Comparison of ENCODE assay signal across 1 cellular context in the genomic region with DNA sequence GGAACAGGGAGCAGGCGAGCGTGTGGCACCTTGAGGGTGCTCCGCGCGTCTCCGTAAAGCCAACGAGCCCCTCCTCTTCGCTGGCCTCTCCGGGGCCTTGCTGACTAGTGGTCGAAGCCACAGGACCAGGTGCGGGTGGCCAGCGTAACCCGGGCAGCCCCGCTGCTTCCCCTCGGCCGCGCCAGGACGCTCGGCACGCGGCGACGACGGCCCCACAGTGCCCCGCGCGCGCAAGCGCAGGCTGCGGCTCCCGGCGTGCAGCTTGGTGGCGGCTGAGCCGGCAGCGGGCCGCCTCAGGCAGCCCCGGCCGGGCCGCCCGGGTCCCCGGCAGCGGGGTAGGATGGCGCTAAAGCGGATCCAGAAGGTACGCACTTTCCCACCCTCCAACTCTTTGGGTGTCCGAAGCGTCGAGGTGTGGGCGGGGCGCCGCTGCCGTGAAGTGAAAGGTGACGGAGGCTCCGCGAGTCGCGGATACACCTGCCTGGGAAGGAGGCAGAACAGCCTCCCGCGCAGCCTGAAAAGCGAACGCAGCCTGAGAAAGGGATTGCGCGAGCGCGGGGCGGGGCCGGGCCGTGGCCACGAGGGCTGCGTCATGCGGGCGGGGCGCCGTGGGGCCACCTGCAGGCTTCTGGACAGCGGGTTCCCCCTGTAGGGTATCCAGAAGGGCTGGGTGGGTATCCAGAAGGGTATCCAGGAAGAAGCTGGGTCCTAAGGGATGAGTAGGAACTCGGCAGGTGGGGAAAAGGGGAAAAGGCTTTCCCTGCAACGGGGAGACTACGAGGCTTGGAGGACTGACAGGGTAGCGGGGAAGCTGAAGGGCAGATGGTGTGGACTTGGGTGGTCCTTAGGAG.
TF ChIP-seq lines count a peak whose summit lies in the region.

A gene (plus strand): TSS at position 244 of the 851 bp plus-strand sequence. CDS start 97 bp downstream, at position 341.

TF ChIP-seq in K562, 482 proteins besides CTCF, POLR2A, EP300 and RAD21 (continued from another document and continues in another):
- TF ChIP-seq, protein P1, sequence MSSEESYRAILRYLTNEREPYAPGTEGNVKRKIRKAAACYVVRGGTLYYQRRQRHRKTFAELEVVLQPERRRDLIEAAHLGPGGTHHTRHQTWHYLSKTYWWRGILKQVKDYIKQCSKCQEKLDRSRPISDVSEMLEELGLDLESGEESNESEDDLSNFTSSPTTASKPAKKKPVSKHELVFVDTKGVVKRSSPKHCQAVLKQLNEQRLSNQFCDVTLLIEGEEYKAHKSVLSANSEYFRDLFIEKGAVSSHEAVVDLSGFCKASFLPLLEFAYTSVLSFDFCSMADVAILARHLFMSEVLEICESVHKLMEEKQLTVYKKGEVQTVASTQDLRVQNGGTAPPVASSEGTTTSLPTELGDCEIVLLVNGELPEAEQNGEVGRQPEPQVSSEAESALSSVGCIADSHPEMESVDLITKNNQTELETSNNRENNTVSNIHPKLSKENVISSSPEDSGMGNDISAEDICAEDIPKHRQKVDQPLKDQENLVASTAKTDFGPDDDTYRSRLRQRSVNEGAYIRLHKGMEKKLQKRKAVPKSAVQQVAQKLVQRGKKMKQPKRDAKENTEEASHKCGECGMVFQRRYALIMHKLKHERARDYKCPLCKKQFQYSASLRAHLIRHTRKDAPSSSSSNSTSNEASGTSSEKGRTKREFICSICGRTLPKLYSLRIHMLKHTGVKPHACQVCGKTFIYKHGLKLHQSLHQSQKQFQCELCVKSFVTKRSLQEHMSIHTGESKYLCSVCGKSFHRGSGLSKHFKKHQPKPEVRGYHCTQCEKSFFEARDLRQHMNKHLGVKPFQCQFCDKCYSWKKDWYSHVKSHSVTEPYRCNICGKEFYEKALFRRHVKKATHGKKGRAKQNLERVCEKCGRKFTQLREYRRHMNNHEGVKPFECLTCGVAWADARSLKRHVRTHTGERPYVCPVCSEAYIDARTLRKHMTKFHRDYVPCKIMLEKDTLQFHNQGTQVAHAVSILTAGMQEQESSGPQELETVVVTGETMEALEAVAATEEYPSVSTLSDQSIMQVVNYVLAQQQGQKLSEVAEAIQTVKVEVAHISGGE (CRISPR knock-in tag; IDR thresholded peaks at IDR 0.05), result no peak; a peak in 1 of 6 replicates
- TF ChIP-seq TGIF2 (CRISPR knock-in tag; IDR thresholded peaks at IDR 0.05), result no peak
- TF ChIP-seq, protein P2, sequence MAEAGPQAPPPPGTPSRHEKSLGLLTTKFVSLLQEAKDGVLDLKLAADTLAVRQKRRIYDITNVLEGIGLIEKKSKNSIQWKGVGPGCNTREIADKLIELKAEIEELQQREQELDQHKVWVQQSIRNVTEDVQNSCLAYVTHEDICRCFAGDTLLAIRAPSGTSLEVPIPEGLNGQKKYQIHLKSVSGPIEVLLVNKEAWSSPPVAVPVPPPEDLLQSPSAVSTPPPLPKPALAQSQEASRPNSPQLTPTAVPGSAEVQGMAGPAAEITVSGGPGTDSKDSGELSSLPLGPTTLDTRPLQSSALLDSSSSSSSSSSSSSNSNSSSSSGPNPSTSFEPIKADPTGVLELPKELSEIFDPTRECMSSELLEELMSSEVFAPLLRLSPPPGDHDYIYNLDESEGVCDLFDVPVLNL (CRISPR knock-in tag; IDR thresholded peaks at IDR 0.05; ENCODE audit: low read depth), result 0 out of 2 replicates have a peak, but pooled peaks have one; percentile 30
- TF ChIP-seq SIN3A (IDR thresholded peaks at IDR 0.05; ENCODE audit: borderline replicate concordance in 2 of 2, control insufficient read depth in 1 of 2, low read depth in 2 of 2, low read length in 2 of 2), result peak in 1 of 2 experiments; percentile 44; a peak in 1 of 4 replicates
- no peak for TF ChIP-seq ZKSCAN8 (CRISPR knock-in tag; IDR thresholded peaks at IDR 0.05)
- TF ChIP-seq, protein P3, sequence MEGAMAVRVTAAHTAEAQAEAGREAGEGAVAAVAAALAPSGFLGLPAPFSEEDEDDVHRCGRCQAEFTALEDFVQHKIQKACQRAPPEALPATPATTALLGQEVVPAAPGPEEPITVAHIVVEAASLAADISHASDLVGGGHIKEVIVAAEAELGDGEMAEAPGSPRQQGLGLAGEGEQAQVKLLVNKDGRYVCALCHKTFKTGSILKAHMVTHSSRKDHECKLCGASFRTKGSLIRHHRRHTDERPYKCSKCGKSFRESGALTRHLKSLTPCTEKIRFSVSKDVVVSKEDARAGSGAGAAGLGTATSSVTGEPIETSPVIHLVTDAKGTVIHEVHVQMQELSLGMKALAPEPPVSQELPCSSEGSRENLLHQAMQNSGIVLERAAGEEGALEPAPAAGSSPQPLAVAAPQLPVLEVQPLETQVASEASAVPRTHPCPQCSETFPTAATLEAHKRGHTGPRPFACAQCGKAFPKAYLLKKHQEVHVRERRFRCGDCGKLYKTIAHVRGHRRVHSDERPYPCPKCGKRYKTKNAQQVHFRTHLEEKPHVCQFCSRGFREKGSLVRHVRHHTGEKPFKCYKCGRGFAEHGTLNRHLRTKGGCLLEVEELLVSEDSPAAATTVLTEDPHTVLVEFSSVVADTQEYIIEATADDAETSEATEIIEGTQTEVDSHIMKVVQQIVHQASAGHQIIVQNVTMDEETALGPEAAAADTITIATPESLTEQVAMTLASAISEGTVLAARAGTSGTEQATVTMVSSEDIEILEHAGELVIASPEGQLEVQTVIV (CRISPR knock-in tag; IDR thresholded peaks at IDR 0.05; ENCODE audit: borderline replicate concordance), result peak; percentile 70
- no peak for TF ChIP-seq RBM14 (IDR thresholded peaks at IDR 0.05; ENCODE audit: borderline replicate concordance, insufficient read depth, low read depth, low read length)
- TF ChIP-seq, protein P4, sequence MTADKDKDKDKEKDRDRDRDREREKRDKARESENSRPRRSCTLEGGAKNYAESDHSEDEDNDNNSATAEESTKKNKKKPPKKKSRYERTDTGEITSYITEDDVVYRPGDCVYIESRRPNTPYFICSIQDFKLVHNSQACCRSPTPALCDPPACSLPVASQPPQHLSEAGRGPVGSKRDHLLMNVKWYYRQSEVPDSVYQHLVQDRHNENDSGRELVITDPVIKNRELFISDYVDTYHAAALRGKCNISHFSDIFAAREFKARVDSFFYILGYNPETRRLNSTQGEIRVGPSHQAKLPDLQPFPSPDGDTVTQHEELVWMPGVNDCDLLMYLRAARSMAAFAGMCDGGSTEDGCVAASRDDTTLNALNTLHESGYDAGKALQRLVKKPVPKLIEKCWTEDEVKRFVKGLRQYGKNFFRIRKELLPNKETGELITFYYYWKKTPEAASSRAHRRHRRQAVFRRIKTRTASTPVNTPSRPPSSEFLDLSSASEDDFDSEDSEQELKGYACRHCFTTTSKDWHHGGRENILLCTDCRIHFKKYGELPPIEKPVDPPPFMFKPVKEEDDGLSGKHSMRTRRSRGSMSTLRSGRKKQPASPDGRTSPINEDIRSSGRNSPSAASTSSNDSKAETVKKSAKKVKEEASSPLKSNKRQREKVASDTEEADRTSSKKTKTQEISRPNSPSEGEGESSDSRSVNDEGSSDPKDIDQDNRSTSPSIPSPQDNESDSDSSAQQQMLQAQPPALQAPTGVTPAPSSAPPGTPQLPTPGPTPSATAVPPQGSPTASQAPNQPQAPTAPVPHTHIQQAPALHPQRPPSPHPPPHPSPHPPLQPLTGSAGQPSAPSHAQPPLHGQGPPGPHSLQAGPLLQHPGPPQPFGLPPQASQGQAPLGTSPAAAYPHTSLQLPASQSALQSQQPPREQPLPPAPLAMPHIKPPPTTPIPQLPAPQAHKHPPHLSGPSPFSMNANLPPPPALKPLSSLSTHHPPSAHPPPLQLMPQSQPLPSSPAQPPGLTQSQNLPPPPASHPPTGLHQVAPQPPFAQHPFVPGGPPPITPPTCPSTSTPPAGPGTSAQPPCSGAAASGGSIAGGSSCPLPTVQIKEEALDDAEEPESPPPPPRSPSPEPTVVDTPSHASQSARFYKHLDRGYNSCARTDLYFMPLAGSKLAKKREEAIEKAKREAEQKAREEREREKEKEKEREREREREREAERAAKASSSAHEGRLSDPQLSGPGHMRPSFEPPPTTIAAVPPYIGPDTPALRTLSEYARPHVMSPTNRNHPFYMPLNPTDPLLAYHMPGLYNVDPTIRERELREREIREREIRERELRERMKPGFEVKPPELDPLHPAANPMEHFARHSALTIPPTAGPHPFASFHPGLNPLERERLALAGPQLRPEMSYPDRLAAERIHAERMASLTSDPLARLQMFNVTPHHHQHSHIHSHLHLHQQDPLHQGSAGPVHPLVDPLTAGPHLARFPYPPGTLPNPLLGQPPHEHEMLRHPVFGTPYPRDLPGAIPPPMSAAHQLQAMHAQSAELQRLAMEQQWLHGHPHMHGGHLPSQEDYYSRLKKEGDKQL (CRISPR knock-in tag; IDR thresholded peaks at IDR 0.05; ENCODE audit: borderline replicate concordance), result no peak
- TF ChIP-seq, protein P5, sequence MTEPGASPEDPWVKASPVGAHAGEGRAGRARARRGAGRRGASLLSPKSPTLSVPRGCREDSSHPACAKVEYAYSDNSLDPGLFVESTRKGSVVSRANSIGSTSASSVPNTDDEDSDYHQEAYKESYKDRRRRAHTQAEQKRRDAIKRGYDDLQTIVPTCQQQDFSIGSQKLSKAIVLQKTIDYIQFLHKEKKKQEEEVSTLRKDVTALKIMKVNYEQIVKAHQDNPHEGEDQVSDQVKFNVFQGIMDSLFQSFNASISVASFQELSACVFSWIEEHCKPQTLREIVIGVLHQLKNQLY (CRISPR knock-in tag; conservative IDR thresholded peaks at IDR 0.05), result no peak
- TF ChIP-seq, protein P6, sequence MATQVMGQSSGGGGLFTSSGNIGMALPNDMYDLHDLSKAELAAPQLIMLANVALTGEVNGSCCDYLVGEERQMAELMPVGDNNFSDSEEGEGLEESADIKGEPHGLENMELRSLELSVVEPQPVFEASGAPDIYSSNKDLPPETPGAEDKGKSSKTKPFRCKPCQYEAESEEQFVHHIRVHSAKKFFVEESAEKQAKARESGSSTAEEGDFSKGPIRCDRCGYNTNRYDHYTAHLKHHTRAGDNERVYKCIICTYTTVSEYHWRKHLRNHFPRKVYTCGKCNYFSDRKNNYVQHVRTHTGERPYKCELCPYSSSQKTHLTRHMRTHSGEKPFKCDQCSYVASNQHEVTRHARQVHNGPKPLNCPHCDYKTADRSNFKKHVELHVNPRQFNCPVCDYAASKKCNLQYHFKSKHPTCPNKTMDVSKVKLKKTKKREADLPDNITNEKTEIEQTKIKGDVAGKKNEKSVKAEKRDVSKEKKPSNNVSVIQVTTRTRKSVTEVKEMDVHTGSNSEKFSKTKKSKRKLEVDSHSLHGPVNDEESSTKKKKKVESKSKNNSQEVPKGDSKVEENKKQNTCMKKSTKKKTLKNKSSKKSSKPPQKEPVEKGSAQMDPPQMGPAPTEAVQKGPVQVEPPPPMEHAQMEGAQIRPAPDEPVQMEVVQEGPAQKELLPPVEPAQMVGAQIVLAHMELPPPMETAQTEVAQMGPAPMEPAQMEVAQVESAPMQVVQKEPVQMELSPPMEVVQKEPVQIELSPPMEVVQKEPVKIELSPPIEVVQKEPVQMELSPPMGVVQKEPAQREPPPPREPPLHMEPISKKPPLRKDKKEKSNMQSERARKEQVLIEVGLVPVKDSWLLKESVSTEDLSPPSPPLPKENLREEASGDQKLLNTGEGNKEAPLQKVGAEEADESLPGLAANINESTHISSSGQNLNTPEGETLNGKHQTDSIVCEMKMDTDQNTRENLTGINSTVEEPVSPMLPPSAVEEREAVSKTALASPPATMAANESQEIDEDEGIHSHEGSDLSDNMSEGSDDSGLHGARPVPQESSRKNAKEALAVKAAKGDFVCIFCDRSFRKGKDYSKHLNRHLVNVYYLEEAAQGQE (CRISPR knock-in tag; IDR thresholded peaks at IDR 0.05; ENCODE audit: low read depth), result no peak; the same call in none of the 2 replicates
- TF ChIP-seq, protein P7, sequence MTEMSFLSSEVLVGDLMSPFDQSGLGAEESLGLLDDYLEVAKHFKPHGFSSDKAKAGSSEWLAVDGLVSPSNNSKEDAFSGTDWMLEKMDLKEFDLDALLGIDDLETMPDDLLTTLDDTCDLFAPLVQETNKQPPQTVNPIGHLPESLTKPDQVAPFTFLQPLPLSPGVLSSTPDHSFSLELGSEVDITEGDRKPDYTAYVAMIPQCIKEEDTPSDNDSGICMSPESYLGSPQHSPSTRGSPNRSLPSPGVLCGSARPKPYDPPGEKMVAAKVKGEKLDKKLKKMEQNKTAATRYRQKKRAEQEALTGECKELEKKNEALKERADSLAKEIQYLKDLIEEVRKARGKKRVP (CRISPR knock-in tag; IDR thresholded peaks at IDR 0.05), result peak; percentile 16; the same call in 1 of the 2 replicates
- TF ChIP-seq TCF3 (CRISPR knock-in tag; IDR thresholded peaks at IDR 0.05), result no peak
- no peak for TF ChIP-seq PHB (CRISPR knock-in tag; IDR thresholded peaks at IDR 0.05)
- no peak for TF ChIP-seq STAT5B (CRISPR knock-in tag; IDR thresholded peaks at IDR 0.05)
- TF ChIP-seq, protein P8, sequence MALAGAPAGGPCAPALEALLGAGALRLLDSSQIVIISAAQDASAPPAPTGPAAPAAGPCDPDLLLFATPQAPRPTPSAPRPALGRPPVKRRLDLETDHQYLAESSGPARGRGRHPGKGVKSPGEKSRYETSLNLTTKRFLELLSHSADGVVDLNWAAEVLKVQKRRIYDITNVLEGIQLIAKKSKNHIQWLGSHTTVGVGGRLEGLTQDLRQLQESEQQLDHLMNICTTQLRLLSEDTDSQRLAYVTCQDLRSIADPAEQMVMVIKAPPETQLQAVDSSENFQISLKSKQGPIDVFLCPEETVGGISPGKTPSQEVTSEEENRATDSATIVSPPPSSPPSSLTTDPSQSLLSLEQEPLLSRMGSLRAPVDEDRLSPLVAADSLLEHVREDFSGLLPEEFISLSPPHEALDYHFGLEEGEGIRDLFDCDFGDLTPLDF (CRISPR knock-in tag; IDR thresholded peaks at IDR 0.05), result peak; percentile 58; the same call in 1 of the 2 replicates
- TF ChIP-seq SRSF7 (optimal IDR thresholded peaks at IDR 0.05; ENCODE audit: low read depth, low read length), result no peak
- TF ChIP-seq, protein P9, sequence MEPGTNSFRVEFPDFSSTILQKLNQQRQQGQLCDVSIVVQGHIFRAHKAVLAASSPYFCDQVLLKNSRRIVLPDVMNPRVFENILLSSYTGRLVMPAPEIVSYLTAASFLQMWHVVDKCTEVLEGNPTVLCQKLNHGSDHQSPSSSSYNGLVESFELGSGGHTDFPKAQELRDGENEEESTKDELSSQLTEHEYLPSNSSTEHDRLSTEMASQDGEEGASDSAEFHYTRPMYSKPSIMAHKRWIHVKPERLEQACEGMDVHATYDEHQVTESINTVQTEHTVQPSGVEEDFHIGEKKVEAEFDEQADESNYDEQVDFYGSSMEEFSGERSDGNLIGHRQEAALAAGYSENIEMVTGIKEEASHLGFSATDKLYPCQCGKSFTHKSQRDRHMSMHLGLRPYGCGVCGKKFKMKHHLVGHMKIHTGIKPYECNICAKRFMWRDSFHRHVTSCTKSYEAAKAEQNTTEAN (CRISPR knock-in tag; IDR thresholded peaks at IDR 0.05), result peak; percentile 4; the same call in 1 of the 2 replicates
- TF ChIP-seq, protein P10, sequence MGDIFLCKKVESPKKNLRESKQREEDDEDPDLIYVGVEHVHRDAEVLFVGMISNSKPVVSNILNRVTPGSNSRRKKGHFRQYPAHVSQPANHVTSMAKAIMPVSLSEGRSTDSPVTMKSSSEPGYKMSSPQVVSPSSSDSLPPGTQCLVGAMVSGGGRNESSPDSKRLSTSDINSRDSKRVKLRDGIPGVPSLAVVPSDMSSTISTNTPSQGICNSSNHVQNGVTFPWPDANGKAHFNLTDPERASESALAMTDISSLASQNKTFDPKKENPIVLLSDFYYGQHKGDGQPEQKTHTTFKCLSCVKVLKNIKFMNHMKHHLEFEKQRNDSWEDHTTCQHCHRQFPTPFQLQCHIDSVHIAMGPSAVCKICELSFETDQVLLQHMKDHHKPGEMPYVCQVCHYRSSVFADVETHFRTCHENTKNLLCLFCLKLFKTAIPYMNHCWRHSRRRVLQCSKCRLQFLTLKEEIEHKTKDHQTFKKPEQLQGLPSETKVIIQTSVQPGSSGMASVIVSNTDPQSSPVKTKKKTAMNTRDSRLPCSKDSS (IDR thresholded peaks at IDR 0.05; ENCODE audit: low read depth, partially characterized antibody), result no peak
- no peak for TF ChIP-seq RBM15 (IDR thresholded peaks at IDR 0.05; ENCODE audit: insufficient read depth, low read length)
- peak; percentile 95 for TF ChIP-seq POLR2B (IDR thresholded peaks at IDR 0.05; ENCODE audit: low read depth, partially characterized antibody)
- TF ChIP-seq SIN3B (IDR thresholded peaks at IDR 0.05; ENCODE audit: low read depth), result no peak; the same call in 1 of the 2 replicates
- TF ChIP-seq IRF2 (CRISPR knock-in tag; IDR thresholded peaks at IDR 0.05), result no peak
- TF ChIP-seq DACH1 (IDR thresholded peaks at IDR 0.05; ENCODE audit: partially characterized antibody), result no peak
- peak; percentile 58; the same call in 1 of the 2 replicates for TF ChIP-seq CBFB (CRISPR knock-in tag; IDR thresholded peaks at IDR 0.05)
- no peak for TF ChIP-seq CCAR2 (IDR thresholded peaks at IDR 0.05; ENCODE audit: low read depth, low read length)
